ENCODE assay signal across 9 cellular contexts in genomic region chr6:71404145-71404966, GRCh38.
DNase-seq lines count a peak whose midpoint lies in the region; ATAC-seq and TF ChIP-seq lines count a peak whose summit lies in the region.
"Had no signal": no experiment of that assay in that cellular context is flagged by ENCODE, and none has a peak within 500 bp of the region (broad histone marks: within the 10 kb centered on the region; RNA-seq: fewer than 3 reads in every experiment).

No MANE protein-coding gene starts in this region.

- no peaks in the 10 kb centered on the region for H3K9me3 ChIP-seq in stomach

- BruUV-seq in MCF 10A (replicated peaks; lab: Mats Ljungman, UMichigan), result no TSS peak

- CTCF ChIA-PET in MCF 10A (lab: Yijun Ruan, JAX), result interaction anchor here (0.5 to 1.8 kb wide), 8 partner anchors 13 to 1035 kb away, joined by 3 to 5 read pairs (median 4); no protein-coding TSS in a partner anchor
- CTCF ChIA-PET in T-cell (lab: Charles Lee), result no interaction called here

- intact Hi-C loops in MCF 10A (cut with micrococcal nuclease), result no loop called here
- intact Hi-C loops in stomach (cut with DNase I; ENCODE audit: low total_unique reads), result no loop called here

- no peak for TF ChIP-seq EP300 in stomach (IDR thresholded peaks at IDR 0.05)

- H3K9me3 Mint-ChIP-seq in MCF 10A (ENCODE audit: unreplicated experiment) (no peaks in the 10 kb centered on the region), T-cell (no peaks in the 10 kb centered on the region)
- H3K9me3 Mint-ChIP-seq: activated naive CD8-positive, alpha-beta T cell treated with anti-CD3 and anti-CD28 coated beads, Interleukin-2, amount 50 U/mL, for 24 hours had no signal

- H3K36me3 Mint-ChIP-seq in MCF 10A (ENCODE audit: insufficient read depth, unreplicated experiment), result peaks cover 5% of the 10 kb centered on the region
- no peaks in the 10 kb centered on the region for H3K36me3 Mint-ChIP-seq in T-cell

- no peak for ATAC-seq in T-cell (replicated peaks in 1 of 4)
- ATAC-seq in HG03280 (IDR thresholded peaks at IDR 0.05; ENCODE audit: unreplicated experiment), result no peak
- ATAC-seq: activated naive CD8-positive, alpha-beta T cell treated with anti-CD3 and anti-CD28 coated beads, Interleukin-2, amount 50 U/mL, for 24 hours had no signal

- no peak for TF ChIP-seq POLR2A in stomach (IDR thresholded peaks at IDR 0.05)

- peaks cover 0 to 5% (median 0%) of the 10 kb centered on the region in 4 donors for H3K36me3 ChIP-seq in stomach

- WGBS in stomach, 5 donors, result 17 to 39% (median 34%) methylated on average over 4 of the region's 4 CpGs

- H3K27ac ChIP-seq in stomach, result peak overlapping the region in 4 of 5 donors; percentile 62 to 78 (median 70)

- H3K4me1 Mint-ChIP-seq in MCF 10A (ENCODE audit: insufficient read depth, unreplicated experiment), result peaks cover 26% of the 10 kb centered on the region
- H3K4me1 Mint-ChIP-seq in T-cell, result no peaks in the 10 kb centered on the region
- H3K4me1 Mint-ChIP-seq: activated naive CD8-positive, alpha-beta T cell treated with anti-CD3 and anti-CD28 coated beads, Interleukin-2, amount 50 U/mL, for 24 hours had no signal

- H3K4me3 Mint-ChIP-seq in MCF 10A (ENCODE audit: unreplicated experiment), result peak overlapping the region; percentile 64
- no peak overlapping the region for H3K4me3 Mint-ChIP-seq in T-cell
- H3K4me3 Mint-ChIP-seq: activated naive CD8-positive, alpha-beta T cell treated with anti-CD3 and anti-CD28 coated beads, Interleukin-2, amount 50 U/mL, for 24 hours had no signal

- peak overlapping the region; percentile 75 for H3K27ac Mint-ChIP-seq in MCF 10A (ENCODE audit: low read depth, unreplicated experiment)
- H3K27ac Mint-ChIP-seq in T-cell, result no peak overlapping the region
- H3K27ac Mint-ChIP-seq: activated naive CD8-positive, alpha-beta T cell treated with anti-CD3 and anti-CD28 coated beads, Interleukin-2, amount 50 U/mL, for 24 hours had no signal

- no peaks in the 10 kb centered on the region for H3K27me3 Mint-ChIP-seq in MCF 10A (ENCODE audit: insufficient read depth, unreplicated experiment)
- H3K27me3 Mint-ChIP-seq in T-cell, result peaks cover 8 to 26% of the 10 kb centered on the region in 2 donors

- H3K4me3 ChIP-seq in stomach, result peak overlapping the region in 1 of 4 donors; percentile 21

- H3K4me1 ChIP-seq in stomach, result peaks cover 7 to 56% (median 31%) of the 10 kb centered on the region in 4 donors

- DNase-seq in HT1080 (ENCODE audit: low read depth), result peak; percentile 91
- DNase-seq in MCF 10A (ENCODE audit: unreplicated experiment), result peak; percentile 54
- peak; percentile 88 for DNase-seq in iris pigment epithelial cell (ENCODE audit: low read depth)
- DNase-seq in stomach, result no peak
- DNase-seq in T-cell, result no peak
- DNase-seq in NCI-H2107 treated with DMSO at 0.1 percent for 48 hours (lab: John Stamatoyannopoulos, UW; ENCODE audit: unreplicated experiment), result no peak
- DNase-seq in NCI-H82 (lab: John Stamatoyannopoulos, UW), result no peak
- DNase-seq: activated naive CD8-positive, alpha-beta T cell treated with anti-CD3 and anti-CD28 coated beads, Interleukin-2, amount 50 U/mL, for 24 hours had no signal

- POLR2A ChIA-PET in MCF 10A (lab: Yijun Ruan, JAX), result interaction anchor here (0.6 to 4.2 kb wide), 14 partner anchors 8 to 1859 kb away, joined by 3 to 43 read pairs (median 5); partner anchors contain the start of genes FAM135A and KHDC1
- POLR2A ChIA-PET in T-cell (lab: Charles Lee), result no interaction called here

- H3K27me3 ChIP-seq in stomach, result no peaks in the 10 kb centered on the region

- TF ChIP-seq CTCF in MCF 10A (IDR thresholded peaks at IDR 0.05; ENCODE audit: unreplicated experiment) (no peak), stomach (IDR thresholded peaks at IDR 0.05) (no peak)

Comparison
In these comparisons a context has a peak if more than half of its experiments do, and no peak if none do; other contexts are left out.
1. DNase-seq: peak in HT1080 (single experiment), MCF 10A (single experiment) and iris pigment epithelial cell (single experiment); none in stomach (single experiment), T-cell (0 of 34), NCI-H2107 treated with DMSO at 0.1 percent for 48 hours (single experiment) and NCI-H82 (single experiment).